In genomic region chr1:233253231-233254038, GRCh38 we compare ENCODE assay signal across 2 cellular contexts.
TF ChIP-seq lines count a peak whose summit lies in the region.

No MANE protein-coding gene starts in this region.

TF ChIP-seq in IMR-90, 13 proteins besides CTCF, POLR2A, EP300 and RAD21:
- no peak for TF ChIP-seq RCOR1 (IDR thresholded peaks at IDR 0.05; ENCODE audit: insufficient replicate concordance, low read length)
- TF ChIP-seq SMC3 (IDR thresholded peaks at IDR 0.05; ENCODE audit: low read depth, low read length) = no peak
- TF ChIP-seq CHD1 (IDR thresholded peaks at IDR 0.05; ENCODE audit: low read depth, low read length) = no peak
- no peak for TF ChIP-seq BHLHE40 (IDR thresholded peaks at IDR 0.05; ENCODE audit: low read depth, low read length)
TF ChIP-seq in IMR-90: peak in this region for 0.

TF ChIP-seq in SK-N-SH, 30 proteins besides CTCF, POLR2A, EP300 and RAD21:
- TF ChIP-seq RFX5 (IDR thresholded peaks at IDR 0.05; ENCODE audit: low read length) = no peak
- no peak for TF ChIP-seq YY1 (IDR thresholded peaks at IDR 0.05; ENCODE audit: low read depth)
- no peak for TF ChIP-seq USF2 (IDR thresholded peaks at IDR 0.05; ENCODE audit: borderline replicate concordance, low read depth, low read length)
- TF ChIP-seq CHD2 (IDR thresholded peaks at IDR 0.05; ENCODE audit: low read length, partially characterized antibody) = no peak
- no peak for TF ChIP-seq RCOR1 (IDR thresholded peaks at IDR 0.05; ENCODE audit: low read length)
- TF ChIP-seq JUND (IDR thresholded peaks at IDR 0.05) = no peak
- no peak for TF ChIP-seq REST (IDR thresholded peaks at IDR 0.05; ENCODE audit: low read depth, low read length)
- no peak for TF ChIP-seq MAX (IDR thresholded peaks at IDR 0.05; ENCODE audit: low read depth)
- TF ChIP-seq IRF3 (IDR thresholded peaks at IDR 0.05; ENCODE audit: low read depth, low read length) = no peak
- TF ChIP-seq PBX3 (IDR thresholded peaks at IDR 0.05) = no peak
- TF ChIP-seq ELF1 (IDR thresholded peaks at IDR 0.05) = no peak
